ENCODE assay signal across 9 cellular contexts in the genomic region with DNA sequence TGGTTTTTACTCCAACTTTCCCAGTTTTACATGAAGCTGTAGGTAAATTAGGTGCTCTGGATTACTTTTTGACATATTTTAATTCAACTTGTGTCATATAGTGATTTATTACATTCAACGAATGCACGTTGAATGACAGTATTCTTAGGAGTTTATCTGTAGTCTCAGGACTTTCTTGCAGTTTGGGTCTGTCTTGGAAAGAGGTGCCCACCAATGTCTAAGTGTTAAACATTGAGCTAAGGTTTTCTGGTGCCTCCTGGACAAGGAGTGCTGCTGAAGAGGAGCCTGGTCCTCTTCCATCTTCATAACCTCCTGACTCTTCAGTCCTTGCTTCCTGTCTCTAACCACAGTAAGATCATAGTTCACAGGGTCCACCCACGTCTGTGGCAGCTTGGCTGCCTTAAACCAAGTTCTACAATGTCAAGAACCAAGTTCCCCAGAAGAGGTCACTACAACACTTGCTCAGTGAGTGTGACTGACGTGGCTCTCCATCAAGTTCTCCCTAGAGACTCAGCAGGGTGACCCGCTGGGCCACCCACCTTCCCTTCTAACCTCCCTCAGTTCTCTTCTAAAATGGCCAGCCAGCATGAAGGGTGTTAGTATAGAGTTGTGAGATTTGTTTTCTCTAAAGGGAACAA. TPM values are rescaled to one million over a fixed set of nuclear protein-coding genes. Genes with fewer than 3 reads are reported as not detected.
DNase-seq lines count a peak whose midpoint lies in the region; ATAC-seq and TF ChIP-seq lines count a peak whose summit lies in the region.
"Had no signal": no experiment of that assay in that cellular context is flagged by ENCODE, and none has a peak within 500 bp of the region (broad histone marks: within the 10 kb centered on the region; RNA-seq: fewer than 3 reads in every experiment).

No MANE protein-coding gene starts in this region.

- H3K36me3 ChIP-seq in Peyer's patch (no peaks in the 10 kb centered on the region), left lung (no peaks in the 10 kb centered on the region)
- H3K36me3 ChIP-seq: gastrocnemius medialis had no signal

- DNase-seq in activated CD4-positive, CD25-positive, alpha-beta regulatory T cell treated with anti-CD3 and anti-CD28 coated beads, Interleukin-2, amount 50 U/mL, for 72 hours: no peak
- DNase-seq in HuH-7.5 (ENCODE audit: low spot score): peak; percentile 65
- peak in 2 of 3 donors; percentile 17 to 54 for DNase-seq in Peyer's patch
- no peak for DNase-seq in astrocyte of the cerebellum (ENCODE audit: low read depth)
- no peak for DNase-seq in left lung
- peak; percentile 20 for DNase-seq in stimulated activated naive CD4-positive, alpha-beta T cell treated with Interleukin-2 at 50 U/mL for 16 hours (lab: John Stamatoyannopoulos, UW)
- DNase-seq: gastrocnemius medialis had no signal

- TF ChIP-seq POLR2A in Peyer's patch (IDR thresholded peaks at IDR 0.05): no peak

- H3K4me3 ChIP-seq in Peyer's patch: no peak overlapping the region
- H3K4me3 ChIP-seq in astrocyte of the cerebellum (ENCODE audit: low read depth, low read length): no peak overlapping the region
- H3K4me3 ChIP-seq in left lung: no peak overlapping the region
- H3K4me3 ChIP-seq: gastrocnemius medialis had no signal

- H3K4me1 ChIP-seq in Peyer's patch (peaks cover 0 to 2% (median 0%) of the 10 kb centered on the region in 4 donors), left lung (peaks cover 0 to 2% of the 10 kb centered on the region in 2 donors)
- H3K4me1 ChIP-seq: gastrocnemius medialis had no signal

- H3K9me3 ChIP-seq in Peyer's patch: no peaks in the 10 kb centered on the region
- no peaks in the 10 kb centered on the region for H3K9me3 ChIP-seq in left lung
- H3K9me3 ChIP-seq: gastrocnemius medialis had no signal

- H3K27me3 ChIP-seq in Peyer's patch (no peaks in the 10 kb centered on the region), left lung (peaks cover 29 to 48% of the 10 kb centered on the region in 2 donors)

- peak; percentile 86 to 87 for ATAC-seq in activated CD4-positive, CD25-positive, alpha-beta regulatory T cell treated with anti-CD3 and anti-CD28 coated beads, Interleukin-2, amount 50 U/mL, for 24 hours
- peak; percentile 98 for ATAC-seq in GM21825 (IDR thresholded peaks at IDR 0.05; ENCODE audit: unreplicated experiment)
- ATAC-seq in left lung: peak; percentile 96

- intact Hi-C loops in left lung (cut with DNase I): loop anchor here in 1 of 2 donors (5.0 kb wide), 1 partner anchor 377 kb away; no protein-coding TSS in a partner anchor

- in situ Hi-C loops in astrocyte of the cerebellum (cut with HindIII; ENCODE audit: low sequenced_read_pairs): no loop called here

- TF ChIP-seq CTCF in Peyer's patch (IDR thresholded peaks at IDR 0.05): peak in 4 of 6 experiments; percentile 23 to 50 (median 46)
- TF ChIP-seq CTCF in astrocyte of the cerebellum (IDR thresholded peaks at IDR 0.05; ENCODE audit: low read depth, low read length, missing control alignments): peak; percentile 23
- peak; percentile 13 to 19 for TF ChIP-seq CTCF in left lung (IDR thresholded peaks at IDR 0.05)

- H3K27ac ChIP-seq in Peyer's patch (no peak overlapping the region), left lung (no peak overlapping the region)
- H3K27ac ChIP-seq: gastrocnemius medialis had no signal

RNA-seq across cellular contexts. Expression of a gene that starts 6.1 kb away (rescaled TPM):
- total RNA-seq in Peyer's patch (10 to 100 TPM in 1 of 4 donors, 1 to 10 TPM in 1, not detected in 2; 3.8 to 13.3 TPM), left lung (not detected)
- total RNA-seq: gastrocnemius medialis had no signal

Comparison
In these comparisons a context has a peak if more than half of its experiments do, and no peak if none do; other contexts are left out.
1. DNase-seq: peak in HuH-7.5 (single experiment), Peyer's patch (2 of 3) and stimulated activated naive CD4-positive, alpha-beta T cell treated with Interleukin-2 at 50 U/mL for 16 hours (single experiment); none in activated CD4-positive, CD25-positive, alpha-beta regulatory T cell treated with anti-CD3 and anti-CD28 coated beads, Interleukin-2, amount 50 U/mL, for 72 hours (single experiment), astrocyte of the cerebellum (single experiment) and left lung (0 of 2).
2. Peak in every context shown above with its lines, with median percentiles within 50 percentile points of each other: ATAC-seq and CTCF ChIP-seq.